ENCODE assay signal across 17 cellular contexts in genomic region chr14:101064121-101064661, GRCh38.
DNase-seq lines count a peak whose midpoint lies in the region; ATAC-seq, FAIRE-seq and TF ChIP-seq lines count a peak whose summit lies in the region.
"Had no signal": no experiment of that assay in that cellular context is flagged by ENCODE, and none has a peak within 500 bp of the region (broad histone marks: within the 10 kb centered on the region; RNA-seq: fewer than 3 reads in every experiment).

No MANE protein-coding gene starts in this region.

- H3K9ac ChIP-seq in HepG2 (ENCODE audit: insufficient read depth, low read depth, low read length) = no peak overlapping the region

- ATAC-seq in HepG2 = no peak
- ATAC-seq in stimulated activated effector memory CD8-positive, alpha-beta T cell treated with anti-CD3 and anti-CD28 coated beads, Interleukin-12 subunit alpha, Interleukin-12 subunit beta, amount 100 ng/mL, for 72 hours = peak; percentile 38

- no peak overlapping the region for H3K4me3 ChIP-seq in HepG2 (replicated peaks in 1 of 3; ENCODE audit: insufficient read depth in 1 of 3, low read depth in 2 of 3, low read length in 3 of 3)
- H3K4me3 ChIP-seq in CD8-positive, alpha-beta memory T cell (ENCODE audit: low read length) = no peak overlapping the region

- H3K4me2 ChIP-seq in HepG2 (ENCODE audit: low read depth, low read length) = no peak overlapping the region

- WGBS in HepG2 (ENCODE audit: low lambda C conversion rate) = 20% methylated on average over 5 of the region's 16 CpGs

- TF ChIP-seq EP300 in HepG2 (IDR thresholded peaks at IDR 0.05; ENCODE audit: low read depth in 2 of 2, low read length in 2 of 2) = no peak
- no peak for TF ChIP-seq EP300 in HepG2 (CRISPR knock-in tag; IDR thresholded peaks at IDR 0.05; ENCODE audit: borderline replicate concordance)

- intact Hi-C loops in HepG2 (cut with micrococcal nuclease; ENCODE audit: unreplicated experiment) = no loop called here

- no peak overlapping the region for H3K27ac Mint-ChIP-seq in activated naive CD4-positive, alpha-beta T cell treated with anti-CD3 and anti-CD28 coated beads, Interleukin-2, amount 10 ng/mL, durations not matched to agents 7 days and 5 days
- H3K27ac Mint-ChIP-seq in chondrocyte (ENCODE audit: unreplicated experiment) = no peak overlapping the region
- H3K27ac Mint-ChIP-seq in stimulated activated effector memory CD8-positive, alpha-beta T cell treated with anti-CD3 and anti-CD28 coated beads, Interleukin-12 subunit alpha, Interleukin-12 subunit beta, amount 100 ng/mL, for 72 hours = no peak overlapping the region
- H3K27ac Mint-ChIP-seq in CD8-positive, alpha-beta memory T cell = no peak overlapping the region

- H3K4me3 Mint-ChIP-seq in activated naive CD4-positive, alpha-beta T cell treated with anti-CD3 and anti-CD28 coated beads, Interleukin-2, amount 10 ng/mL, durations not matched to agents 7 days and 5 days = no peak overlapping the region
- H3K4me3 Mint-ChIP-seq in chondrocyte (ENCODE audit: unreplicated experiment) = no peak overlapping the region
- no peak overlapping the region for H3K4me3 Mint-ChIP-seq in stimulated activated effector memory CD8-positive, alpha-beta T cell treated with anti-CD3 and anti-CD28 coated beads, Interleukin-12 subunit alpha, Interleukin-12 subunit beta, amount 100 ng/mL, for 72 hours
- no peak overlapping the region for H3K4me3 Mint-ChIP-seq in CD8-positive, alpha-beta memory T cell

- DNase-seq in activated naive CD4-positive, alpha-beta T cell treated with anti-CD3 and anti-CD28 coated beads, Interleukin-2, amount 10 ng/mL, durations not matched to agents 7 days and 5 days = peak; percentile 10
- no peak for DNase-seq in activated naive CD4-positive, alpha-beta T cell (lab: John Stamatoyannopoulos, UW)
- peak; percentile 81 for DNase-seq in chondrocyte (ENCODE audit: low spot score)
- no peak for DNase-seq in HepG2 (ENCODE audit: low spot score)
- DNase-seq in stimulated activated effector memory CD8-positive, alpha-beta T cell treated with anti-CD3 and anti-CD28 coated beads, Interleukin-12 subunit alpha, Interleukin-12 subunit beta, amount 100 ng/mL, for 72 hours (ENCODE audit: low spot score in 2 of 2) = no peak
- DNase-seq in GF-D8 (lab: John Stamatoyannopoulos, UW) = no peak
- DNase-seq in CD8-positive, alpha-beta memory T cell = no peak
- DNase-seq in activated gamma-delta T cell treated with Interleukin-2 at 50 U/mL for 16 hours = no peak
- DNase-seq: 8988T; Calu3; KBM-7; NCI-H1092; NCI-H69; NK-92 treated with Interleukin-12 subunit alpha and Interleukin-12 subunit beta, amount 100 ng/mL, for 24 hours; OCI-M1 had no signal

- no peak for FAIRE-seq in HepG2 (lab: Jason Lieb, UNC)
- FAIRE-seq: GM12891, GM19239 had no signal

- peaks cover 12 to 92% of the 10 kb centered on the region in 2 experiments for H3K27me3 ChIP-seq in HepG2 (ENCODE audit: control insufficient read depth in 1 of 2, insufficient read depth in 2 of 2, low read length in 2 of 2)
- H3K27me3 ChIP-seq in CD8-positive, alpha-beta memory T cell (ENCODE audit: insufficient read depth, low read length, poor library complexity, severe bottlenecking) = no peaks in the 10 kb centered on the region

- H3K36me3 ChIP-seq in HepG2 (replicated peaks in 1 of 2; ENCODE audit: control insufficient read depth in 1 of 2, insufficient read depth in 2 of 2, low read length in 2 of 2) = no peaks in the 10 kb centered on the region
- H3K36me3 ChIP-seq in CD8-positive, alpha-beta memory T cell (ENCODE audit: insufficient read depth, low read length) = no peaks in the 10 kb centered on the region

- in situ Hi-C loops in HepG2 (cut with HindIII; ENCODE audit: extremely low pct_ligation_motif_present, low pct_unique_long_range_greater_than_20kb) = no loop called here

- no peak for TF ChIP-seq POLR2A in HepG2 (IDR thresholded peaks at IDR 0.05; ENCODE audit: insufficient read depth in 1 of 2, low read depth in 2 of 2, low read length in 2 of 2)

- BruUV-seq in HepG2 (replicated peaks; lab: Mats Ljungman, UMichigan) = no TSS peak

- H3K9me3 Mint-ChIP-seq in activated naive CD4-positive, alpha-beta T cell treated with anti-CD3 and anti-CD28 coated beads, Interleukin-2, amount 10 ng/mL, durations not matched to agents 7 days and 5 days = no peaks in the 10 kb centered on the region
- H3K9me3 Mint-ChIP-seq in chondrocyte (ENCODE audit: low read depth) = no peaks in the 10 kb centered on the region
- no peaks in the 10 kb centered on the region for H3K9me3 Mint-ChIP-seq in stimulated activated effector memory CD8-positive, alpha-beta T cell treated with anti-CD3 and anti-CD28 coated beads, Interleukin-12 subunit alpha, Interleukin-12 subunit beta, amount 100 ng/mL, for 72 hours
- H3K9me3 Mint-ChIP-seq in CD8-positive, alpha-beta memory T cell = peaks cover 0 to 2% (median 0%) of the 10 kb centered on the region in 5 donors

- H2AFZ ChIP-seq in HepG2 (ENCODE audit: low read length) = no peak overlapping the region

- H3K79me2 ChIP-seq in HepG2 (ENCODE audit: insufficient read depth, low read length) = no peaks in the 10 kb centered on the region

- POLR2A ChIA-PET in HepG2 (lab: Yijun Ruan, JAX) = no interaction called here
- POLR2A ChIA-PET in CD8-positive, alpha-beta memory T cell (lab: Charles Lee) = no interaction called here

- TF ChIP-seq CTCF in chondrocyte (IDR thresholded peaks at IDR 0.05) (no peak), HepG2 (CRISPR knock-in tag; IDR thresholded peaks at IDR 0.05) (0 out of 2 replicates have a peak, but pooled peaks have one; percentile 8)

- no peaks in the 10 kb centered on the region for H3K36me3 Mint-ChIP-seq in activated naive CD4-positive, alpha-beta T cell treated with anti-CD3 and anti-CD28 coated beads, Interleukin-2, amount 10 ng/mL, durations not matched to agents 7 days and 5 days
- no peaks in the 10 kb centered on the region for H3K36me3 Mint-ChIP-seq in chondrocyte (ENCODE audit: low read depth)
- H3K36me3 Mint-ChIP-seq in stimulated activated effector memory CD8-positive, alpha-beta T cell treated with anti-CD3 and anti-CD28 coated beads, Interleukin-12 subunit alpha, Interleukin-12 subunit beta, amount 100 ng/mL, for 72 hours = no peaks in the 10 kb centered on the region
- H3K36me3 Mint-ChIP-seq in CD8-positive, alpha-beta memory T cell = peaks cover 0 to 2% (median 0%) of the 10 kb centered on the region in 3 donors

- H4K20me1 ChIP-seq in HepG2 (ENCODE audit: insufficient read depth, low read length) = no peaks in the 10 kb centered on the region

- TF ChIP-seq RAD21 in HepG2 (CRISPR knock-in tag; IDR thresholded peaks at IDR 0.05) = no peak

- CTCF ChIA-PET in activated naive CD4-positive, alpha-beta T cell treated with anti-CD3 and anti-CD28 coated beads, Interleukin-2, amount 10 ng/mL, durations not matched to agents 7 days and 5 days (lab: Charles Lee) = no interaction called here
- CTCF ChIA-PET in HepG2 (lab: Yijun Ruan, JAX; ENCODE audit: low intra/inter-chr PET ratio, low total read pairs) = no interaction called here
- CTCF ChIA-PET in CD8-positive, alpha-beta memory T cell (lab: Charles Lee) = no interaction called here

- no peaks in the 10 kb centered on the region for H3K9me3 ChIP-seq in HepG2 (ENCODE audit: low read length)
- no peaks in the 10 kb centered on the region for H3K9me3 ChIP-seq in CD8-positive, alpha-beta memory T cell (ENCODE audit: low read length)

- H3K27ac ChIP-seq in HepG2 (ENCODE audit: extremely low read length, insufficient read depth, low read length) = no peak overlapping the region
- no peak overlapping the region for H3K27ac ChIP-seq in CD8-positive, alpha-beta memory T cell (ENCODE audit: low read depth, low read length)

- no peaks in the 10 kb centered on the region for H3K4me1 Mint-ChIP-seq in activated naive CD4-positive, alpha-beta T cell treated with anti-CD3 and anti-CD28 coated beads, Interleukin-2, amount 10 ng/mL, durations not matched to agents 7 days and 5 days
- peaks cover 25% of the 10 kb centered on the region for H3K4me1 Mint-ChIP-seq in chondrocyte (ENCODE audit: low read depth)
- H3K4me1 Mint-ChIP-seq in stimulated activated effector memory CD8-positive, alpha-beta T cell treated with anti-CD3 and anti-CD28 coated beads, Interleukin-12 subunit alpha, Interleukin-12 subunit beta, amount 100 ng/mL, for 72 hours = no peaks in the 10 kb centered on the region
- H3K4me1 Mint-ChIP-seq in CD8-positive, alpha-beta memory T cell = no peaks in the 10 kb centered on the region

- no peaks in the 10 kb centered on the region for H3K4me1 ChIP-seq in HepG2 (ENCODE audit: insufficient read depth, low read length)
- no peaks in the 10 kb centered on the region for H3K4me1 ChIP-seq in CD8-positive, alpha-beta memory T cell (ENCODE audit: insufficient read depth, low read length)

- peaks cover 7% of the 10 kb centered on the region for H3K27me3 Mint-ChIP-seq in activated naive CD4-positive, alpha-beta T cell treated with anti-CD3 and anti-CD28 coated beads, Interleukin-2, amount 10 ng/mL, durations not matched to agents 7 days and 5 days
- H3K27me3 Mint-ChIP-seq in chondrocyte (ENCODE audit: low read depth) = peaks cover 2% of the 10 kb centered on the region
- H3K27me3 Mint-ChIP-seq in CD8-positive, alpha-beta memory T cell = peaks cover 2 to 13% of the 10 kb centered on the region in 2 donors

TF ChIP-seq in HepG2, 621 proteins besides CTCF, POLR2A, EP300 and RAD21:
- TF ChIP-seq MBNL3 (CRISPR knock-in tag; conservative IDR thresholded peaks at IDR 0.05) = no peak
- TF ChIP-seq STAG1 (CRISPR knock-in tag; IDR thresholded peaks at IDR 0.05) = peak; percentile 17; the same call in 1 of the 2 replicates

Comparison
In these comparisons a context has a peak if more than half of its experiments do, and no peak if none do; other contexts are left out.
1. DNase-seq: peak in activated naive CD4-positive, alpha-beta T cell treated with anti-CD3 and anti-CD28 coated beads, Interleukin-2, amount 10 ng/mL, durations not matched to agents 7 days and 5 days (single experiment) and chondrocyte (single experiment); none in activated naive CD4-positive, alpha-beta T cell (0 of 4), HepG2 (single experiment), stimulated activated effector memory CD8-positive, alpha-beta T cell treated with anti-CD3 and anti-CD28 coated beads, Interleukin-12 subunit alpha, Interleukin-12 subunit beta, amount 100 ng/mL, for 72 hours (0 of 2), GF-D8 (single experiment), CD8-positive, alpha-beta memory T cell (0 of 5) and activated gamma-delta T cell treated with Interleukin-2 at 50 U/mL for 16 hours (single experiment).